6 cellular contexts compared by ENCODE assay signal in the genomic region with DNA sequence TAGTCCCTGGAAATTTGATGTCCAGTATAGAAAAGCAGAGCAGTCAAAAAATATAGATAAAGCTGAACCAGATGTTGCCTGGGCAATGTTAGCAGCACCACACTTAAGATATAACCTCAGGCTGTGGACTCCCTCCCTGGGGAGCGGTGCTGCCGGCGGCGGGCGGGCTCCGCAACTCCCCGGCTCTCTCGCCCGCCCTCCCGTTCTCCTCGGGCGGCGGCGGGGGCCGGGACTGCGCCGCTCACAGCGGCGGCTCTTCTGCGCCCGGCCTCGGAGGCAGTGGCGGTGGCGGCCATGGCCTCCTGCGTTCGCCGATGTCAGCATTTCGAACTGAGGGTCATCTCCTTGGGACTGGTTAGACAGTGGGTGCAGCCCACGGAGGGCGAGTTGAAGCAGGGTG.
DNase-seq lines count a peak whose midpoint lies in the region; ATAC-seq, FAIRE-seq and TF ChIP-seq lines count a peak whose summit lies in the region.
"Not testable (repeated sequence)": the region's sequence is repeated elsewhere in the genome, so short reads cannot be mapped to it uniquely, and the experiment has no call there.

No MANE protein-coding gene starts in this region.

- not testable (repeated sequence) for H3K27ac ChIP-seq in K562 (ENCODE audit: extremely low read depth, low read depth, low read length); right cardiac atrium (ENCODE audit: low read length)

- DNase-seq in K562 (ENCODE audit: extremely low read depth in 1 of 4, low spot score in 3 of 4); Right ventricle myocardium inferior (ENCODE audit: missing footprints); right cardiac atrium; mucosa of descending colon: not testable (repeated sequence)

- ATAC-seq in SK-N-SH treated with all-trans-retinoic acid at 6 μM for 48 hours, result peak; percentile 44; the same call in 2 of the 3 replicates
- peak; percentile 82 for ATAC-seq in K562
- peak; percentile 46 for ATAC-seq in Right ventricle myocardium inferior
- ATAC-seq in right cardiac atrium, result peak; percentile 47 to 64
- peak; percentile 15 for ATAC-seq in mucosa of descending colon
- peak; percentile 45 for ATAC-seq in stimulated activated memory B cell treated with anti-CD40 and anti-IgM and Interleukin-4, amounts not matched to agents 10 μg/mL and 1 μg/mL and 100 μg/mL, for 72 hours

- TF ChIP-seq EP300 in K562 (IDR thresholded peaks at IDR 0.05; ENCODE audit: low read length), result not testable (repeated sequence)

- H3K4me3 Mint-ChIP-seq in stimulated activated memory B cell treated with anti-CD40 and anti-IgM and Interleukin-4, amounts not matched to agents 10 μg/mL and 1 μg/mL and 100 μg/mL, for 72 hours, result not testable (repeated sequence)

- no CpG with 5 or more reads among the region's 30 CpGs for WGBS in K562 (ENCODE audit: insufficient coverage, low coverage, missing lambda C conversion rate)
- 70% methylated on average over 8 of the region's 30 CpGs for WGBS in right cardiac atrium

- not testable (repeated sequence) for H3K9ac ChIP-seq in K562 (ENCODE audit: insufficient read depth in 1 of 2, low read depth in 2 of 2, low read length in 2 of 2)

- not testable (repeated sequence) for H3K4me2 ChIP-seq in K562 (ENCODE audit: insufficient read depth, low read length)

- POLR2A ChIA-PET in K562 (lab: Yijun Ruan, JAX), result not testable (repeated sequence)

- not testable (repeated sequence) for H3K4me3 ChIP-seq in K562; right cardiac atrium (ENCODE audit: low read length); mucosa of descending colon

- TF ChIP-seq POLR2A in K562 (conservative IDR thresholded peaks at IDR 0.05), result not testable (repeated sequence)

- CTCF ChIA-PET in K562 (lab: Yijun Ruan, JAX; ENCODE audit: low intra/inter-chr PET ratio), result not testable (repeated sequence)

- H3K4me1 Mint-ChIP-seq in stimulated activated memory B cell treated with anti-CD40 and anti-IgM and Interleukin-4, amounts not matched to agents 10 μg/mL and 1 μg/mL and 100 μg/mL, for 72 hours, result not testable (repeated sequence)

- TF ChIP-seq RAD21 in K562 (CRISPR knock-in tag; conservative IDR thresholded peaks at IDR 0.05 in 1 of 2, IDR thresholded peaks at IDR 0.05 in 1 of 2), result not testable (repeated sequence)

- H4K20me1 ChIP-seq in K562 (replicated peaks; ENCODE audit: control insufficient read depth, insufficient read depth, low read length), result not testable (repeated sequence)

- not testable (repeated sequence) for H3K27ac Mint-ChIP-seq in stimulated activated memory B cell treated with anti-CD40 and anti-IgM and Interleukin-4, amounts not matched to agents 10 μg/mL and 1 μg/mL and 100 μg/mL, for 72 hours

- not testable (repeated sequence) for H3K9me1 ChIP-seq in K562 (ENCODE audit: control insufficient read depth, insufficient read depth, low read length)

- in situ Hi-C loops in K562 (cut with MboI), result not testable (repeated sequence)

- H3K36me3 ChIP-seq in K562 (ENCODE audit: control insufficient read depth, insufficient read depth, low read length); mucosa of descending colon (ENCODE audit: low read depth): not testable (repeated sequence)

- H2AFZ ChIP-seq in K562 (ENCODE audit: low read depth, low read length), result not testable (repeated sequence)

- not testable (repeated sequence) for TF ChIP-seq CTCF in K562 (IDR thresholded peaks at IDR 0.05 in 2 of 3, conservative IDR thresholded peaks at IDR 0.05 in 1 of 3; ENCODE audit: insufficient read depth in 2 of 3, low read depth in 1 of 3, low read length in 3 of 3); mucosa of descending colon (IDR thresholded peaks at IDR 0.05)

- H3K79me2 ChIP-seq in K562 (ENCODE audit: control insufficient read depth, insufficient read depth, low read length), result not testable (repeated sequence)

- not testable (repeated sequence) for FAIRE-seq in K562 (lab: Jason Lieb, UNC)

- H3K27me3 Mint-ChIP-seq in stimulated activated memory B cell treated with anti-CD40 and anti-IgM and Interleukin-4, amounts not matched to agents 10 μg/mL and 1 μg/mL and 100 μg/mL, for 72 hours, result not testable (repeated sequence)

- H3K9me3 Mint-ChIP-seq in stimulated activated memory B cell treated with anti-CD40 and anti-IgM and Interleukin-4, amounts not matched to agents 10 μg/mL and 1 μg/mL and 100 μg/mL, for 72 hours, result not testable (repeated sequence)

- intact Hi-C loops in K562 (cut with micrococcal nuclease); Right ventricle myocardium inferior (cut with DNase I); right cardiac atrium (cut with DNase I); mucosa of descending colon (cut with DNase I, micrococcal nuclease): not testable (repeated sequence)

- not testable (repeated sequence) for H3K36me3 Mint-ChIP-seq in stimulated activated memory B cell treated with anti-CD40 and anti-IgM and Interleukin-4, amounts not matched to agents 10 μg/mL and 1 μg/mL and 100 μg/mL, for 72 hours

- not testable (repeated sequence) for H3K4me1 ChIP-seq in K562 (replicated peaks in 1 of 2; ENCODE audit: control insufficient read depth in 2 of 2, insufficient read depth in 2 of 2, low read length in 2 of 2); right cardiac atrium (ENCODE audit: control insufficient read depth, insufficient read depth, low read length); mucosa of descending colon (ENCODE audit: low read depth)

- H3K27me3 ChIP-seq in K562 (ENCODE audit: control insufficient read depth in 2 of 2, insufficient read depth in 2 of 2, low read length in 2 of 2); right cardiac atrium (ENCODE audit: control insufficient read depth, insufficient read depth): not testable (repeated sequence)

- BruUV-seq in K562 (replicated peaks; lab: Mats Ljungman, UMichigan), result not testable (repeated sequence)

- H3K9me3 ChIP-seq in K562 (replicated peaks; ENCODE audit: control insufficient read depth, insufficient read depth, low read depth, low read length); right cardiac atrium (ENCODE audit: control insufficient read depth, low read length); mucosa of descending colon: not testable (repeated sequence)

Comparison
In these comparisons a context has a peak if more than half of its experiments do, and no peak if none do; other contexts are left out.
1. ATAC-seq: peak in every context shown above with its lines; median percentile 82 in K562; 56 in right cardiac atrium; 46 in Right ventricle myocardium inferior; 45 in stimulated activated memory B cell treated with anti-CD40 and anti-IgM and Interleukin-4, amounts not matched to agents 10 μg/mL and 1 μg/mL and 100 μg/mL, for 72 hours; 44 in SK-N-SH treated with all-trans-retinoic acid at 6 μM for 48 hours; 15 in mucosa of descending colon.